8 cellular contexts compared by ENCODE assay signal in genomic region chr12:47079365-47079893, GRCh38. TPM values are rescaled to one million over a fixed set of nuclear protein-coding genes. Genes with fewer than 3 reads are reported as not detected.
A peak's percentile ranks its signal among the peaks of the same experiment; 100 is the strongest.
DNase-seq lines count a peak whose midpoint lies in the region; ATAC-seq, FAIRE-seq and TF ChIP-seq lines count a peak whose summit lies in the region.

A gene with protein sequence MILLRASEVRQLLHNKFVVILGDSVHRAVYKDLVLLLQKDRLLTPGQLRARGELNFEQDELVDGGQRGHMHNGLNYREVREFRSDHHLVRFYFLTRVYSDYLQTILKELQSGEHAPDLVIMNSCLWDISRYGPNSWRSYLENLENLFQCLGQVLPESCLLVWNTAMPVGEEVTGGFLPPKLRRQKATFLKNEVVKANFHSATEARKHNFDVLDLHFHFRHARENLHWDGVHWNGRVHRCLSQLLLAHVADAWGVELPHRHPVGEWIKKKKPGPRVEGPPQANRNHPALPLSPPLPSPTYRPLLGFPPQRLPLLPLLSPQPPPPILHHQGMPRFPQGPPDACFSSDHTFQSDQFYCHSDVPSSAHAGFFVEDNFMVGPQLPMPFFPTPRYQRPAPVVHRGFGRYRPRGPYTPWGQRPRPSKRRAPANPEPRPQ (plus strand): TSS chr12:47079621. CDS start chr12:47235064, 155,443 bp downstream.

- FAIRE-seq in HepG2 (lab: Jason Lieb, UNC): no peak

- TF ChIP-seq CTCF in HCT116 (IDR thresholded peaks at IDR 0.05 in 2 of 3, conservative IDR thresholded peaks at IDR 0.05 in 1 of 3; ENCODE audit: borderline replicate concordance in 1 of 3, insufficient read depth in 1 of 3, low read depth in 2 of 3, low read length in 2 of 3): peak in 2 of 3 experiments; percentile 17 to 43; a peak in 1 of 6 replicates
- TF ChIP-seq CTCF in choroid plexus epithelial cell (conservative IDR thresholded peaks at IDR 0.05; ENCODE audit: low read depth, low read length): peak; percentile 68
- TF ChIP-seq CTCF in HepG2 (CRISPR knock-in tag; IDR thresholded peaks at IDR 0.05): peak; percentile 62

- H3K36me3 ChIP-seq in HCT116 (ENCODE audit: control insufficient read depth in 1 of 2, insufficient read depth in 2 of 2, low read length in 2 of 2) (no peaks in the 10 kb centered on the region), HepG2 (replicated peaks in 1 of 2; ENCODE audit: control insufficient read depth in 1 of 2, insufficient read depth in 2 of 2, low read length in 2 of 2) (no peaks in the 10 kb centered on the region)

- POLR2A ChIA-PET in HCT116 (lab: Charles Lee) (no interaction called here), HepG2 (lab: Yijun Ruan, JAX) (no interaction called here)

- H3K4me1 ChIP-seq in HCT116 (ENCODE audit: control insufficient read depth in 1 of 2, insufficient read depth in 2 of 2, low read length in 2 of 2) (peaks cover 18 to 38% of the 10 kb centered on the region in 2 experiments), HepG2 (ENCODE audit: insufficient read depth, low read length) (peaks cover 8% of the 10 kb centered on the region)

- H3K9me2 ChIP-seq in HCT116 (ENCODE audit: insufficient read depth): no peaks in the 10 kb centered on the region

- H3K27ac ChIP-seq in HCT116 (ENCODE audit: low read depth, low read length) (peak within 1 kb of the TSS; percentile 39; the same call in 1 of the 2 replicates), HepG2 (ENCODE audit: extremely low read length, insufficient read depth, low read length) (no peak within 1 kb of the TSS)

- BruUV-seq in HCT116 (replicated peaks; lab: Mats Ljungman, UMichigan) (no TSS peak), HepG2 (replicated peaks; lab: Mats Ljungman, UMichigan) (no TSS peak)

- H3K4me3 ChIP-seq in HCT116 (replicated peaks in 1 of 2; ENCODE audit: low read depth in 1 of 2, low read length in 2 of 2) (peak within 1 kb of the TSS; percentile 58 to 68), choroid plexus epithelial cell (ENCODE audit: low read depth, low read length) (peak within 1 kb of the TSS; percentile 75), HepG2 (replicated peaks in 1 of 3; ENCODE audit: insufficient read depth in 1 of 3, low read depth in 2 of 3, low read length in 3 of 3) (peak within 1 kb of the TSS; percentile 22 to 56 (median 29); a peak in 4 of 6 replicates)

- DNase-seq in GDM1 (lab: John Stamatoyannopoulos, UW) (peak; percentile 59), HCT116 (ENCODE audit: low read depth, low spot score) (no peak), NCI-H146 (lab: John Stamatoyannopoulos, UW) (peak; percentile 76), choroid plexus epithelial cell (ENCODE audit: low read depth) (peak; percentile 85), HepG2 (ENCODE audit: low spot score) (peak; percentile 8)
- DNase-seq in stimulated activated CD4-positive, alpha-beta T cell treated with anti-CD3 and anti-CD28 coated beads, Interleukin-4, amount 100 ng/mL, for 24 hours: peak; percentile 70

- 3% methylated on average over 12 of the region's 54 CpGs for WGBS in HepG2 (ENCODE audit: low lambda C conversion rate)

- TF ChIP-seq RAD21 in HCT116 (IDR thresholded peaks at IDR 0.05; ENCODE audit: low read depth) (peak; percentile 78), HepG2 (CRISPR knock-in tag; IDR thresholded peaks at IDR 0.05) (peak; percentile 69)

- H2AFZ ChIP-seq in HCT116 (ENCODE audit: low read depth, low read length, poor library complexity, severe bottlenecking) (peak within 1 kb of the TSS; percentile 93), HepG2 (ENCODE audit: low read length) (no peak within 1 kb of the TSS)

- H4K20me1 ChIP-seq in HCT116 (ENCODE audit: insufficient read depth): no peaks in the 10 kb centered on the region
- H4K20me1 ChIP-seq in HepG2 (ENCODE audit: insufficient read depth, low read length): no peaks in the 10 kb centered on the region

- H3K9me3 ChIP-seq in HCT116 (ENCODE audit: control insufficient read depth in 1 of 2, insufficient read depth in 1 of 2, low read depth in 1 of 2, low read length in 2 of 2) (no peaks in the 10 kb centered on the region), HepG2 (ENCODE audit: low read length) (no peaks in the 10 kb centered on the region)

- no peak for TF ChIP-seq EP300 in HepG2 (IDR thresholded peaks at IDR 0.05; ENCODE audit: low read depth in 2 of 2, low read length in 2 of 2)
- no peak for TF ChIP-seq EP300 in HepG2 (CRISPR knock-in tag; IDR thresholded peaks at IDR 0.05; ENCODE audit: borderline replicate concordance)

- H3K27me3 ChIP-seq in HCT116 (ENCODE audit: insufficient read depth, low read length): no peaks in the 10 kb centered on the region
- peaks cover 4 to 29% of the 10 kb centered on the region in 2 experiments for H3K27me3 ChIP-seq in HepG2 (ENCODE audit: control insufficient read depth in 1 of 2, insufficient read depth in 2 of 2, low read length in 2 of 2)

- ATAC-seq in HCT116 (peak; percentile 69), HepG2 (peak; percentile 94), HG02973 (IDR thresholded peaks at IDR 0.05; ENCODE audit: unreplicated experiment) (no peak)
- peak; percentile 41 to 52 for ATAC-seq in activated CD4-positive, CD25-positive, alpha-beta regulatory T cell treated with anti-CD3 and anti-CD28 coated beads, Interleukin-2, amount 50 U/mL, for 24 hours

- no peaks in the 10 kb centered on the region for H3K79me2 ChIP-seq in HCT116 (ENCODE audit: insufficient read depth, low read length)
- H3K79me2 ChIP-seq in HepG2 (ENCODE audit: insufficient read depth, low read length): no peaks in the 10 kb centered on the region

- in situ Hi-C loops in HepG2 (cut with HindIII; ENCODE audit: extremely low pct_ligation_motif_present, low pct_unique_long_range_greater_than_20kb): no loop called here

- peak within 1 kb of the TSS; percentile 51 for H3K9ac ChIP-seq in HCT116 (ENCODE audit: low read length)
- H3K9ac ChIP-seq in HepG2 (ENCODE audit: insufficient read depth, low read depth, low read length): no peak within 1 kb of the TSS

- intact Hi-C loops in HCT116 (cut with micrococcal nuclease) (no loop called here), HepG2 (cut with micrococcal nuclease; ENCODE audit: unreplicated experiment) (no loop called here)

- H3K4me2 ChIP-seq in HCT116 (ENCODE audit: low read length): peak within 1 kb of the TSS; percentile 94
- H3K4me2 ChIP-seq in HepG2 (ENCODE audit: low read depth, low read length): peak within 1 kb of the TSS; percentile 66

- RAD21 ChIA-PET in HCT116 (lab: Charles Lee; ENCODE audit: low non-redundant PET in 1 of 2, low total read pairs in 2 of 2, uncharacterized antibody in 2 of 2, unreplicated experiment in 2 of 2): interaction anchor here in 1 of 2 experiments (1.0 kb wide), 1 partner anchor 329 kb away, joined by 3 read pairs; no protein-coding TSS in a partner anchor

- TF ChIP-seq POLR2A in HCT116 (IDR thresholded peaks at IDR 0.05; ENCODE audit: borderline replicate concordance, extremely low read depth, insufficient read depth, insufficient read length) (no peak), HepG2 (IDR thresholded peaks at IDR 0.05; ENCODE audit: insufficient read depth in 1 of 2, low read depth in 2 of 2, low read length in 2 of 2) (no peak)

- CTCF ChIA-PET in HCT116 (lab: Charles Lee): interaction anchor here (1.1 to 2.0 kb wide), 2 partner anchors 9 to 558 kb away, joined by 3 to 17 read pairs; no protein-coding TSS in a partner anchor
- CTCF ChIA-PET in HepG2 (lab: Yijun Ruan, JAX; ENCODE audit: low intra/inter-chr PET ratio, low total read pairs): no interaction called here

TF ChIP-seq in HCT116, 20 proteins besides CTCF, POLR2A, EP300 and RAD21:
- TF ChIP-seq FOSL1 (IDR thresholded peaks at IDR 0.05; ENCODE audit: low read depth) (no peak), ZNF274 (IDR thresholded peaks at IDR 0.05; ENCODE audit: low read depth, low read length) (no peak), EZH2phosphoT487 (IDR thresholded peaks at IDR 0.05; ENCODE audit: borderline replicate concordance) (no peak), TCF7L2 (IDR thresholded peaks at IDR 0.05; ENCODE audit: borderline replicate concordance, extremely low read depth, insufficient read depth, insufficient read length) (peak; percentile 10)

TF ChIP-seq in HepG2, 621 proteins besides CTCF, POLR2A, EP300 and RAD21:
- TF ChIP-seq STAG1 (CRISPR knock-in tag; IDR thresholded peaks at IDR 0.05) (peak; percentile 70), EZH2 (conservative IDR thresholded peaks at IDR 0.05; ENCODE audit: low read depth, low read length) (peak; percentile 26; the same call in 1 of the 2 replicates), ZNF414 (CRISPR knock-in tag; IDR thresholded peaks at IDR 0.05) (no peak), RNF2 (conservative IDR thresholded peaks at IDR 0.05; ENCODE audit: low read depth) (0 out of 2 replicates have a peak, but pooled peaks have one; percentile 44)

RNA-seq across cellular contexts. Expression of the gene that starts here (rescaled TPM):
- total RNA-seq in HCT116 (2021; ENCODE audit: unreplicated experiment) (0.86 TPM), HepG2 (2016; rRNA removed; fragmentation: Illumina TruSeq; extraction: Trizol) (0.10 and 0.11 TPM in 2 replicates)
- 0.53 and 1.2 TPM in 2 replicates for polyA plus RNA-seq in HCT116 (2012)
- total RNA-seq in HepG2 (2016; cell fraction: cytosol; rRNA removed; fragmentation: Illumina TruSeq; extraction: Trizol; ENCODE audit: low read depth): not detected in 2 replicates
- 0.17 and 0.18 TPM in 2 replicates for total RNA-seq in HepG2 (2016; cell fraction: insoluble cytoplasmic fraction; rRNA removed; fragmentation: Illumina TruSeq; extraction: Trizol)
- total RNA-seq in HepG2 (2016; cell fraction: membrane; rRNA removed; fragmentation: Illumina TruSeq; extraction: Trizol): 0.10 TPM in 1 of 2 replicates, not detected in the other
- total RNA-seq in HepG2 (2016; cell fraction: nucleus; rRNA removed; fragmentation: Illumina TruSeq; extraction: Trizol): not detected in 2 replicates
- 0.33 and 0.37 TPM in 2 replicates for polyA plus RNA-seq in HepG2 (2011; rRNA removed)
- polyA plus RNA-seq in HepG2 (2011; cell fraction: cytosol; rRNA removed): 0.20 and 0.28 TPM in 2 replicates
- 0.34 and 0.40 TPM in 2 replicates for polyA plus RNA-seq in HepG2 (2011; cell fraction: nucleus; rRNA removed)
- polyA plus RNA-seq in HepG2 (2012): 0.25 and 0.32 TPM in 2 replicates
- polyA plus RNA-seq in HepG2 (2016; cell fraction: cytosol; fragmentation: Illumina TruSeq; extraction: Trizol; ENCODE audit: low read depth): not detected in 2 replicates
- polyA plus RNA-seq in HepG2 (2016; cell fraction: insoluble cytoplasmic fraction; fragmentation: Illumina TruSeq; extraction: Trizol; ENCODE audit: low read depth): 0.24 and 0.64 TPM in 2 replicates
- polyA plus RNA-seq in HepG2 (2016; cell fraction: membrane; fragmentation: Illumina TruSeq; extraction: Trizol; ENCODE audit: low read depth): 0.24 TPM in 1 of 2 replicates, not detected in the other
- polyA plus RNA-seq in HepG2 (2016; cell fraction: nucleus; fragmentation: Illumina TruSeq; extraction: Trizol; ENCODE audit: insufficient read depth, low read depth): 0.41 and 0.80 TPM in 2 replicates
- 0.20 and 0.70 TPM in 2 replicates for polyA minus RNA-seq in HepG2 (2011; rRNA and poly(A)+ RNA removed; ENCODE audit: low replicate concordance)
- not detected in 2 replicates for polyA minus RNA-seq in HepG2 (2011; cell fraction: cytosol; rRNA and poly(A)+ RNA removed)
- not detected in 2 replicates for polyA minus RNA-seq in HepG2 (2011; cell fraction: nucleus; rRNA and poly(A)+ RNA removed)

Comparison
In these comparisons a context has a peak if more than half of its experiments do, and no peak if none do; other contexts are left out.
1. Peak in DNase-seq, ATAC-seq, H3K4me3 ChIP-seq and H3K4me2 ChIP-seq in HepG2; RNA of the gene not detected or under 1 TPM.